Comparison of ENCODE assay signal across 10 cellular contexts in genomic region chr14:70080081-70080480, GRCh38.
DNase-seq lines count a peak whose midpoint lies in the region.
"Had no signal": no experiment of that assay in that cellular context is flagged by ENCODE, and none has a peak within 500 bp of the region (broad histone marks: within the 10 kb centered on the region; RNA-seq: fewer than 3 reads in every experiment).

No MANE protein-coding gene starts in this region.

- DNase-seq in Ammon's horn (ENCODE audit: low spot score) (peak; percentile 42), NCI-H2227 (lab: John Stamatoyannopoulos, UW; ENCODE audit: unreplicated experiment) (peak; percentile 75), cerebellum (ENCODE audit: low spot score) (peak; percentile 61), superior temporal gyrus (ENCODE audit: extremely low spot score) (peak; percentile 42), LoVo (ENCODE audit: low spot score) (no peak), COLO829 (ENCODE audit: low spot score) (no peak), retina (no peak)
- DNase-seq: ACHN; CD4-positive, alpha-beta T cell; H7 had no signal

Comparison
In these comparisons a context has a peak if more than half of its experiments do, and no peak if none do; other contexts are left out.
1. DNase-seq: peak in Ammon's horn (single experiment), NCI-H2227 (single experiment), cerebellum (single experiment) and superior temporal gyrus (single experiment); none in LoVo (single experiment), COLO829 (single experiment) and retina (single experiment).